In genomic region chr18:31901063-31901462, GRCh38 we compare ENCODE assay signal across 30 cellular contexts.
"Had no signal": no experiment of that assay in that cellular context is flagged by ENCODE, and none has a peak within 500 bp of the region (broad histone marks: within the 10 kb centered on the region; RNA-seq: fewer than 3 reads in every experiment).

No MANE protein-coding gene starts in this region.

- H3K27me3 Mint-ChIP-seq: activated B cell treated with CpG ODN at 0.5 μM for 24 hours; activated CD4-positive, alpha-beta memory T cell treated with anti-CD3 and anti-CD28 coated beads, Interleukin-2, amount 10 ng/mL, durations not matched to agents 7 days and 5 days; activated naive CD8-positive, alpha-beta T cell treated with anti-CD3 and anti-CD28 coated beads, Interleukin-2, amount 50 U/mL, for 24 hours; T-cell had no signal

- H3K4me3 Mint-ChIP-seq: activated B cell treated with CpG ODN at 0.5 μM for 24 hours; activated CD4-positive, alpha-beta memory T cell treated with anti-CD3 and anti-CD28 coated beads, Interleukin-2, amount 10 ng/mL, durations not matched to agents 7 days and 5 days; activated naive CD8-positive, alpha-beta T cell treated with anti-CD3 and anti-CD28 coated beads, Interleukin-2, amount 50 U/mL, for 24 hours; T-cell had no signal

- H3K4me1 Mint-ChIP-seq: activated B cell treated with CpG ODN at 0.5 μM for 24 hours; activated CD4-positive, alpha-beta memory T cell treated with anti-CD3 and anti-CD28 coated beads, Interleukin-2, amount 10 ng/mL, durations not matched to agents 7 days and 5 days; activated naive CD8-positive, alpha-beta T cell treated with anti-CD3 and anti-CD28 coated beads, Interleukin-2, amount 50 U/mL, for 24 hours had no signal

- ATAC-seq: activated naive CD4-positive, alpha-beta T cell treated with anti-CD3 and anti-CD28 coated beads, Interleukin-2, amount 50 U/mL, for 72 hours; activated naive CD8-positive, alpha-beta T cell treated with anti-CD3 and anti-CD28 coated beads, Interleukin-2, amount 50 U/mL, for 24 hours; Panc1; Right ventricle myocardium inferior; T-cell had no signal

- H3K27ac ChIP-seq: brain microvascular endothelial cell, cardiac muscle cell, SK-N-MC had no signal

- H3K27ac Mint-ChIP-seq: activated B cell treated with CpG ODN at 0.5 μM for 24 hours; activated CD4-positive, alpha-beta memory T cell treated with anti-CD3 and anti-CD28 coated beads, Interleukin-2, amount 10 ng/mL, durations not matched to agents 7 days and 5 days; activated naive CD8-positive, alpha-beta T cell treated with anti-CD3 and anti-CD28 coated beads, Interleukin-2, amount 50 U/mL, for 24 hours; T-cell had no signal

- H3K4me3 ChIP-seq: cardiac muscle cell, SK-N-MC had no signal

- H3K27me3 ChIP-seq: brain microvascular endothelial cell, cardiac muscle cell had no signal

- DNase-seq: activated B cell treated with CpG ODN at 0.5 μM for 24 hours; activated CD4-positive, alpha-beta memory T cell treated with anti-CD3 and anti-CD28 coated beads, Interleukin-2, amount 10 ng/mL, durations not matched to agents 7 days and 5 days; activated CD4-positive, alpha-beta T cell treated with anti-CD3 and anti-CD28 coated beads for 1 hour; activated CD4-positive, alpha-beta T cell treated with anti-CD3 and anti-CD28 coated beads, Interleukin-2, amount 50 U/mL, for 1 hour; activated effector memory CD4-positive, alpha-beta T cell treated with Interleukin-2 at 50 U/mL for 16 hours; activated naive CD4-positive, alpha-beta T cell; activated naive CD8-positive, alpha-beta T cell treated with anti-CD3 and anti-CD28 coated beads, Interleukin-2, amount 50 U/mL, for 24 hours; amygdala; brain microvascular endothelial cell; KG1; MV-4-11; NCI-H1092 treated with DMSO at 0.1 percent for 48 hours; NCI-H1417 treated with DMSO at 0.1 percent for 48 hours; NCI-H1694; NCI-H2029; NCI-H2107; NCI-H2171 treated with DMSO at 0.1 percent for 48 hours; NCI-H226; NCI-H526; NK-92 treated with Interleukin-12 subunit alpha and Interleukin-12 subunit beta, amount 100 ng/mL, for 24 hours; OCI-M1; RPMI8226; T-cell; T-helper 2 cell; T1000 had no signal

- H3K9me3 Mint-ChIP-seq: activated B cell treated with CpG ODN at 0.5 μM for 24 hours; activated CD4-positive, alpha-beta memory T cell treated with anti-CD3 and anti-CD28 coated beads, Interleukin-2, amount 10 ng/mL, durations not matched to agents 7 days and 5 days; activated naive CD4-positive, alpha-beta T cell treated with anti-CD3 and anti-CD28 coated beads, Interleukin-2, amount 50 U/mL, for 72 hours; activated naive CD8-positive, alpha-beta T cell treated with anti-CD3 and anti-CD28 coated beads, Interleukin-2, amount 50 U/mL, for 24 hours; T-cell had no signal
